Comparison of ENCODE assay signal across 23 cellular contexts in the genomic region with DNA sequence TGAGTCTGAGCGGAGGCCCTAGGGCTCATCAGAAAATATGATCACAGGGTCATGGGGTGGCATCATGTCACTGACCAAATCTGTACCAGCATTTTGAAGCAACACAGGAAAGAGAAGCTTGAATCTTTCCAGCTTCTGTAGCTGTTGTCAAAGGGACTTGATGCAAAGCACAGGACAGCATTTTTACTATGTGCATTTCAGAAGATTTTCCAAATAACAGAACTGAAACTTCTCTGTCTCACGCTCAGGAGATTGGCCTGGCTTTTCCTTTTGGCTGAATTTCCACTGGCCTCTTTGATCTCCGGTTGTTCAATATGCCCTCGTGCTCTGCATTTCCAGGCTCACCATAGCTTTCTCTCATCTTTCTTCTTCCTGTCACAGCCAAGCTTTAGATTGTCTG.
DNase-seq lines count a peak whose midpoint lies in the region; ATAC-seq and TF ChIP-seq lines count a peak whose summit lies in the region.
"Had no signal": no experiment of that assay in that cellular context is flagged by ENCODE, and none has a peak within 500 bp of the region (broad histone marks: within the 10 kb centered on the region; RNA-seq: fewer than 3 reads in every experiment).

No MANE protein-coding gene starts in this region.

- H3K9me3 ChIP-seq in upper lobe of right lung, result no peaks in the 10 kb centered on the region
- H3K9me3 ChIP-seq: BE2C had no signal

- H3K4me3 Mint-ChIP-seq in mesothelial cell of epicardium, result no peak overlapping the region
- H3K4me3 Mint-ChIP-seq: CD14-positive monocyte had no signal

- H3K9me3 Mint-ChIP-seq in mesothelial cell of epicardium, result no peaks in the 10 kb centered on the region

- H3K4me3 ChIP-seq in upper lobe of right lung, result no peak overlapping the region
- H3K4me3 ChIP-seq: GM23248, K562 had no signal

- peak overlapping the region; percentile 65 for H3K27ac Mint-ChIP-seq in mesothelial cell of epicardium

- H3K27me3 ChIP-seq in upper lobe of right lung, result no peaks in the 10 kb centered on the region
- H3K27me3 ChIP-seq: BE2C had no signal

- H3K27ac ChIP-seq in upper lobe of right lung, result no peak overlapping the region
- H3K27ac ChIP-seq: GM23248 had no signal

- peaks cover 6% of the 10 kb centered on the region for H3K4me1 Mint-ChIP-seq in mesothelial cell of epicardium
- H3K4me1 Mint-ChIP-seq: CD14-positive monocyte had no signal

- no peaks in the 10 kb centered on the region for H3K36me3 Mint-ChIP-seq in mesothelial cell of epicardium
- H3K36me3 Mint-ChIP-seq: CD14-positive monocyte had no signal

- H3K27me3 Mint-ChIP-seq in mesothelial cell of epicardium (ENCODE audit: low read depth), result no peaks in the 10 kb centered on the region

- no peak for TF ChIP-seq CTCF in mesothelial cell of epicardium (IDR thresholded peaks at IDR 0.05; ENCODE audit: unreplicated experiment)
- TF ChIP-seq CTCF in upper lobe of right lung (IDR thresholded peaks at IDR 0.05), result no peak

- H3K4me1 ChIP-seq in upper lobe of right lung, result peaks cover 5% of the 10 kb centered on the region

- DNase-seq in NOMO-1 (lab: John Stamatoyannopoulos, UW; ENCODE audit: unreplicated experiment in 2 of 2) (peak; percentile 1 to 7), NOMO-1 treated with dmso at 0.1 percent for 144 hours (lab: John Stamatoyannopoulos, UW; ENCODE audit: unreplicated experiment) (no peak), RPMI8226 (peak; percentile 7), mesothelial cell of epicardium (ENCODE audit: low spot score in 2 of 2, unreplicated experiment in 2 of 2) (no peak), upper lobe of right lung (no peak), NCI-H345 treated with DMSO at 0.1 percent for 48 hours (lab: John Stamatoyannopoulos, UW; ENCODE audit: unreplicated experiment) (no peak)
- no peak for DNase-seq in activated naive CD4-positive, alpha-beta T cell treated with anti-CD3 and anti-CD28 coated beads, Interleukin-2, amount 50 U/mL, for 16 hours
- DNase-seq: 8988T, ACHN, BE2C, DMS153, GM23248, H7, Kasumi-1, NCI-H1048, NCI-H1417, NCI-H1694, NCI-H2029 treated with DMSO at 0.1 percent for 48 hours, NCI-H526 treated with DMSO at 0.1 percent for 48 hours had no signal

- H3K36me3 ChIP-seq in upper lobe of right lung, result no peaks in the 10 kb centered on the region
- H3K36me3 ChIP-seq: BE2C had no signal

- ATAC-seq in upper lobe of right lung (peak; percentile 17), HG03378 (IDR thresholded peaks at IDR 0.05; ENCODE audit: unreplicated experiment) (no peak)
- ATAC-seq: K562, Right ventricle myocardium inferior had no signal

- intact Hi-C loops in upper lobe of right lung (cut with DNase I), result no loop called here

Comparison
In these comparisons a context has a peak if more than half of its experiments do, and no peak if none do; other contexts are left out.
1. DNase-seq: peak in NOMO-1 (2 of 2) and RPMI8226 (single experiment); none in NOMO-1 treated with dmso at 0.1 percent for 144 hours (single experiment), mesothelial cell of epicardium (0 of 2), upper lobe of right lung (single experiment), activated naive CD4-positive, alpha-beta T cell treated with anti-CD3 and anti-CD28 coated beads, Interleukin-2, amount 50 U/mL, for 16 hours (single experiment) and NCI-H345 treated with DMSO at 0.1 percent for 48 hours (single experiment).